Comparison of ENCODE assay signal across 1 cellular context in the genomic region with DNA sequence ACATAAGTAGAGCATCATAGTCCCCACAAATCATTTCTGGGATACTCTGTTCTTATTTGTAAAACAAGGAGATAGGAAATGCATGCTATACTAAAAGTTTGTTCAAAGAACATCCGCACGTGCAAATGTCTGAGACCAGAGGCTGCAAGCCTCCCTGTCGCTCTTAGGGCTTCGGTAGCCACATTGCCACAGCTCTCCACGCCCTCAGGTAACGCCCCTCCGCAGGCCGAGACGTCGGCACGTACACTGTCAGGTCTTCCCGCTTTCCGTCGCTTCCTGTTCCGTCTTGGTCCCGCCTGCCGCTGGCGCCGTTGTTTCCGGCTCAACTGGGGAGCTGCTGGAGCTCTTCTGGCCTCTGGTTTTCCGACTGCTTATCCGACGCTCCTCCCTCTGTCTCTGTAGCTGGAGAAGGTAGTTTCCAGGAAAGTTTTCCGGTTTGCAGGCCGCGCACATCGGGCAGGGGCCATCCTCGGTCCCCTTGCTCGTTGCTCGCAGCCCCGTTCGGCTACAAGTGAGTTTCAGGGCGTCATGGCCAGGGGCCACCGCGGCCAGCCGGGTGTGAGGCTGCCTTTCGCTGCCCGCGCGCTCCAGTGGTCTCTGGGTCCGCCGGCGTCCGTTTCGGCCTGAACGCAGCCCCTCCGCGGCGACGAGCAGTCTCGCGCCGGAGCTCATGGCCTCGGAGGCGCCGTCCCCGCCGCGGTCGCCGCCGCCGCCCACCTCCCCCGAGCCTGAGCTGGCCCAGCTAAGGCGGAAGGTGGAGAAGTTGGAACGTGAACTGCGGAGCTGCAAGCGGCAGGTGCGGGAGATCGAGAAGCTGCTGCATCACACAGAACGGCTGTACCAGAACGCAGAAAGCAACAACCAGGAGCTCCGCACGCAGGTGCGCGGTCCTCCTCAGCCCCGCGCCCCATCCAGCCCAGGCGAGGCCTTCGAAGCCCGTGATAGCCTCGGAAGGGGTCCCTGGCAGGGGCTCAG.
TF ChIP-seq lines count a peak whose summit lies in the region.

A gene with protein sequence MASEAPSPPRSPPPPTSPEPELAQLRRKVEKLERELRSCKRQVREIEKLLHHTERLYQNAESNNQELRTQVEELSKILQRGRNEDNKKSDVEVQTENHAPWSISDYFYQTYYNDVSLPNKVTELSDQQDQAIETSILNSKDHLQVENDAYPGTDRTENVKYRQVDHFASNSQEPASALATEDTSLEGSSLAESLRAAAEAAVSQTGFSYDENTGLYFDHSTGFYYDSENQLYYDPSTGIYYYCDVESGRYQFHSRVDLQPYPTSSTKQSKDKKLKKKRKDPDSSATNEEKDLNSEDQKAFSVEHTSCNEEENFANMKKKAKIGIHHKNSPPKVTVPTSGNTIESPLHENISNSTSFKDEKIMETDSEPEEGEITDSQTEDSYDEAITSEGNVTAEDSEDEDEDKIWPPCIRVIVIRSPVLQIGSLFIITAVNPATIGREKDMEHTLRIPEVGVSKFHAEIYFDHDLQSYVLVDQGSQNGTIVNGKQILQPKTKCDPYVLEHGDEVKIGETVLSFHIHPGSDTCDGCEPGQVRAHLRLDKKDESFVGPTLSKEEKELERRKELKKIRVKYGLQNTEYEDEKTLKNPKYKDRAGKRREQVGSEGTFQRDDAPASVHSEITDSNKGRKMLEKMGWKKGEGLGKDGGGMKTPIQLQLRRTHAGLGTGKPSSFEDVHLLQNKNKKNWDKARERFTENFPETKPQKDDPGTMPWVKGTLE (plus strand): TSS at position 308 of the 975 bp plus-strand sequence. CDS start 363 bp downstream, at position 671.

TF ChIP-seq in GM12878, 131 proteins besides CTCF, POLR2A, EP300 and RAD21 (continued from another document):
- TF ChIP-seq, protein P1, sequence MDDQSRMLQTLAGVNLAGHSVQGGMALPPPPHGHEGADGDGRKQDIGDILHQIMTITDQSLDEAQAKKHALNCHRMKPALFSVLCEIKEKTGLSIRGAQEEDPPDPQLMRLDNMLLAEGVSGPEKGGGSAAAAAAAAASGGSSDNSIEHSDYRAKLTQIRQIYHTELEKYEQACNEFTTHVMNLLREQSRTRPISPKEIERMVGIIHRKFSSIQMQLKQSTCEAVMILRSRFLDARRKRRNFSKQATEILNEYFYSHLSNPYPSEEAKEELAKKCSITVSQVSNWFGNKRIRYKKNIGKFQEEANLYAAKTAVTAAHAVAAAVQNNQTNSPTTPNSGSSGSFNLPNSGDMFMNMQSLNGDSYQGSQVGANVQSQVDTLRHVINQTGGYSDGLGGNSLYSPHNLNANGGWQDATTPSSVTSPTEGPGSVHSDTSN (IDR thresholded peaks at IDR 0.05; ENCODE audit: insufficient replicate concordance, low read depth, low read length) = peak; percentile 50
- TF ChIP-seq EZH2 (IDR thresholded peaks at IDR 0.05; ENCODE audit: borderline replicate concordance, control insufficient read depth, low read depth, low read length) (no peak), CREB1 (IDR thresholded peaks at IDR 0.05; ENCODE audit: low read depth) (peak; percentile 89), CEBPB (IDR thresholded peaks at IDR 0.05; ENCODE audit: borderline replicate concordance in 1 of 2, low read depth in 2 of 2, low read length in 2 of 2) (no peak), FOS (IDR thresholded peaks at IDR 0.05; ENCODE audit: borderline replicate concordance, extremely low read depth, insufficient read length) (no peak), POLR2AphosphoS5 (IDR thresholded peaks at IDR 0.05; ENCODE audit: low read length) (peak; percentile 89), MYB (IDR thresholded peaks at IDR 0.05; ENCODE audit: borderline replicate concordance, low read depth, low read length) (no peak), STAT3 (IDR thresholded peaks at IDR 0.05; ENCODE audit: low read depth, low read length) (no peak), ZSCAN29 (IDR thresholded peaks at IDR 0.05) (no peak), DPF2 (IDR thresholded peaks at IDR 0.05) (0 out of 2 replicates have a peak, but pooled peaks have one; percentile 51), NR2C1 (IDR thresholded peaks at IDR 0.05) (no peak), ZBED1 (IDR thresholded peaks at IDR 0.05; ENCODE audit: borderline replicate concordance) (no peak), MYC (IDR thresholded peaks at IDR 0.05; ENCODE audit: insufficient read depth, insufficient read length, insufficient replicate concordance, low read length, severe bottlenecking) (no peak), CHD4 (IDR thresholded peaks at IDR 0.05) (no peak), WRNIP1 (IDR thresholded peaks at IDR 0.05; ENCODE audit: borderline replicate concordance, low read depth, low read length) (no peak)
- TF ChIP-seq, protein P2, sequence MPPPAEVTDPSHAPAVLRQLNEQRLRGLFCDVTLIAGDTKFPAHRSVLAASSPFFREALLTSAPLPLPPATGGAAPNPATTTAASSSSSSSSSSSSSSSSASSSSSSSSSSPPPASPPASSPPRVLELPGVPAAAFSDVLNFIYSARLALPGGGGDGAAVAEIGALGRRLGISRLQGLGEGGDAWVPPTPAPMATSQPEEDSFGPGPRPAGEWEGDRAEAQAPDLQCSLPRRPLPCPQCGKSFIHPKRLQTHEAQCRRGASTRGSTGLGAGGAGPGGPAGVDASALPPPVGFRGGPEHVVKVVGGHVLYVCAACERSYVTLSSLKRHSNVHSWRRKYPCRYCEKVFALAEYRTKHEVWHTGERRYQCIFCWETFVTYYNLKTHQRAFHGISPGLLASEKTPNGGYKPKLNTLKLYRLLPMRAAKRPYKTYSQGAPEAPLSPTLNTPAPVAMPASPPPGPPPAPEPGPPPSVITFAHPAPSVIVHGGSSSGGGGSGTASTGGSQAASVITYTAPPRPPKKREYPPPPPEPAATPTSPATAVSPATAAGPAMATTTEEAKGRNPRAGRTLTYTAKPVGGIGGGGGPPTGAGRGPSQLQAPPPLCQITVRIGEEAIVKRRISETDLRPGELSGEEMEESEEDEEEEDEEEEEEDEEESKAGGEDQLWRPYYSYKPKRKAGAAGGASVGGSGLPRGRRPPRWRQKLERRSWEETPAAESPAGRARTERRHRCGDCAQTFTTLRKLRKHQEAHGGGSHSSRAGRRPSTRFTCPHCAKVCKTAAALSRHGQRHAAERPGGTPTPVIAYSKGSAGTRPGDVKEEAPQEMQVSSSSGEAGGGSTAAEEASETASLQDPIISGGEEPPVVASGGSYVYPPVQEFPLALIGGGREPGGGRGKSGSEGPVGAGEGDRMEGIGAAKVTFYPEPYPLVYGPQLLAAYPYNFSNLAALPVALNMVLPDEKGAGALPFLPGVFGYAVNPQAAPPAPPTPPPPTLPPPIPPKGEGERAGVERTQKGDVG (CRISPR knock-in tag; IDR thresholded peaks at IDR 0.05) = no peak
- TF ChIP-seq, protein P3, sequence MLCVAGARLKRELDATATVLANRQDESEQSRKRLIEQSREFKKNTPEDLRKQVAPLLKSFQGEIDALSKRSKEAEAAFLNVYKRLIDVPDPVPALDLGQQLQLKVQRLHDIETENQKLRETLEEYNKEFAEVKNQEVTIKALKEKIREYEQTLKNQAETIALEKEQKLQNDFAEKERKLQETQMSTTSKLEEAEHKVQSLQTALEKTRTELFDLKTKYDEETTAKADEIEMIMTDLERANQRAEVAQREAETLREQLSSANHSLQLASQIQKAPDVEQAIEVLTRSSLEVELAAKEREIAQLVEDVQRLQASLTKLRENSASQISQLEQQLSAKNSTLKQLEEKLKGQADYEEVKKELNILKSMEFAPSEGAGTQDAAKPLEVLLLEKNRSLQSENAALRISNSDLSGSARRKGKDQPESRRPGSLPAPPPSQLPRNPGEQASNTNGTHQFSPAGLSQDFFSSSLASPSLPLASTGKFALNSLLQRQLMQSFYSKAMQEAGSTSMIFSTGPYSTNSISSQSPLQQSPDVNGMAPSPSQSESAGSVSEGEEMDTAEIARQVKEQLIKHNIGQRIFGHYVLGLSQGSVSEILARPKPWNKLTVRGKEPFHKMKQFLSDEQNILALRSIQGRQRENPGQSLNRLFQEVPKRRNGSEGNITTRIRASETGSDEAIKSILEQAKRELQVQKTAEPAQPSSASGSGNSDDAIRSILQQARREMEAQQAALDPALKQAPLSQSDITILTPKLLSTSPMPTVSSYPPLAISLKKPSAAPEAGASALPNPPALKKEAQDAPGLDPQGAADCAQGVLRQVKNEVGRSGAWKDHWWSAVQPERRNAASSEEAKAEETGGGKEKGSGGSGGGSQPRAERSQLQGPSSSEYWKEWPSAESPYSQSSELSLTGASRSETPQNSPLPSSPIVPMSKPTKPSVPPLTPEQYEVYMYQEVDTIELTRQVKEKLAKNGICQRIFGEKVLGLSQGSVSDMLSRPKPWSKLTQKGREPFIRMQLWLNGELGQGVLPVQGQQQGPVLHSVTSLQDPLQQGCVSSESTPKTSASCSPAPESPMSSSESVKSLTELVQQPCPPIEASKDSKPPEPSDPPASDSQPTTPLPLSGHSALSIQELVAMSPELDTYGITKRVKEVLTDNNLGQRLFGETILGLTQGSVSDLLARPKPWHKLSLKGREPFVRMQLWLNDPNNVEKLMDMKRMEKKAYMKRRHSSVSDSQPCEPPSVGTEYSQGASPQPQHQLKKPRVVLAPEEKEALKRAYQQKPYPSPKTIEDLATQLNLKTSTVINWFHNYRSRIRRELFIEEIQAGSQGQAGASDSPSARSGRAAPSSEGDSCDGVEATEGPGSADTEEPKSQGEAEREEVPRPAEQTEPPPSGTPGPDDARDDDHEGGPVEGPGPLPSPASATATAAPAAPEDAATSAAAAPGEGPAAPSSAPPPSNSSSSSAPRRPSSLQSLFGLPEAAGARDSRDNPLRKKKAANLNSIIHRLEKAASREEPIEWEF (IDR thresholded peaks at IDR 0.05; ENCODE audit: insufficient replicate concordance, low read depth, low read length) = no peak
- TF ChIP-seq, protein P4, sequence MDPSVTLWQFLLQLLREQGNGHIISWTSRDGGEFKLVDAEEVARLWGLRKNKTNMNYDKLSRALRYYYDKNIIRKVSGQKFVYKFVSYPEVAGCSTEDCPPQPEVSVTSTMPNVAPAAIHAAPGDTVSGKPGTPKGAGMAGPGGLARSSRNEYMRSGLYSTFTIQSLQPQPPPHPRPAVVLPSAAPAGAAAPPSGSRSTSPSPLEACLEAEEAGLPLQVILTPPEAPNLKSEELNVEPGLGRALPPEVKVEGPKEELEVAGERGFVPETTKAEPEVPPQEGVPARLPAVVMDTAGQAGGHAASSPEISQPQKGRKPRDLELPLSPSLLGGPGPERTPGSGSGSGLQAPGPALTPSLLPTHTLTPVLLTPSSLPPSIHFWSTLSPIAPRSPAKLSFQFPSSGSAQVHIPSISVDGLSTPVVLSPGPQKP (IDR thresholded peaks at IDR 0.05; ENCODE audit: low read depth, low read length) = no peak; the same call in 1 of the 2 replicates
- TF ChIP-seq, protein P5, sequence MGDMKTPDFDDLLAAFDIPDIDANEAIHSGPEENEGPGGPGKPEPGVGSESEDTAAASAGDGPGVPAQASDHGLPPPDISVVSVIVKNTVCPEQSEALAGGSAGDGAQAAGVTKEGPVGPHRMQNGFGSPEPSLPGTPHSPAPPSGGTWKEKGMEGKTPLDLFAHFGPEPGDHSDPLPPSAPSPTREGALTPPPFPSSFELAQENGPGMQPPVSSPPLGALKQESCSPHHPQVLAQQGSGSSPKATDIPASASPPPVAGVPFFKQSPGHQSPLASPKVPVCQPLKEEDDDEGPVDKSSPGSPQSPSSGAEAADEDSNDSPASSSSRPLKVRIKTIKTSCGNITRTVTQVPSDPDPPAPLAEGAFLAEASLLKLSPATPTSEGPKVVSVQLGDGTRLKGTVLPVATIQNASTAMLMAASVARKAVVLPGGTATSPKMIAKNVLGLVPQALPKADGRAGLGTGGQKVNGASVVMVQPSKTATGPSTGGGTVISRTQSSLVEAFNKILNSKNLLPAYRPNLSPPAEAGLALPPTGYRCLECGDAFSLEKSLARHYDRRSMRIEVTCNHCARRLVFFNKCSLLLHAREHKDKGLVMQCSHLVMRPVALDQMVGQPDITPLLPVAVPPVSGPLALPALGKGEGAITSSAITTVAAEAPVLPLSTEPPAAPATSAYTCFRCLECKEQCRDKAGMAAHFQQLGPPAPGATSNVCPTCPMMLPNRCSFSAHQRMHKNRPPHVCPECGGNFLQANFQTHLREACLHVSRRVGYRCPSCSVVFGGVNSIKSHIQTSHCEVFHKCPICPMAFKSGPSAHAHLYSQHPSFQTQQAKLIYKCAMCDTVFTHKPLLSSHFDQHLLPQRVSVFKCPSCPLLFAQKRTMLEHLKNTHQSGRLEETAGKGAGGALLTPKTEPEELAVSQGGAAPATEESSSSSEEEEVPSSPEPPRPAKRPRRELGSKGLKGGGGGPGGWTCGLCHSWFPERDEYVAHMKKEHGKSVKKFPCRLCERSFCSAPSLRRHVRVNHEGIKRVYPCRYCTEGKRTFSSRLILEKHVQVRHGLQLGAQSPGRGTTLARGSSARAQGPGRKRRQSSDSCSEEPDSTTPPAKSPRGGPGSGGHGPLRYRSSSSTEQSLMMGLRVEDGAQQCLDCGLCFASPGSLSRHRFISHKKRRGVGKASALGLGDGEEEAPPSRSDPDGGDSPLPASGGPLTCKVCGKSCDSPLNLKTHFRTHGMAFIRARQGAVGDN (IDR thresholded peaks at IDR 0.05) = peak; percentile 85
- TF ChIP-seq, protein P6, sequence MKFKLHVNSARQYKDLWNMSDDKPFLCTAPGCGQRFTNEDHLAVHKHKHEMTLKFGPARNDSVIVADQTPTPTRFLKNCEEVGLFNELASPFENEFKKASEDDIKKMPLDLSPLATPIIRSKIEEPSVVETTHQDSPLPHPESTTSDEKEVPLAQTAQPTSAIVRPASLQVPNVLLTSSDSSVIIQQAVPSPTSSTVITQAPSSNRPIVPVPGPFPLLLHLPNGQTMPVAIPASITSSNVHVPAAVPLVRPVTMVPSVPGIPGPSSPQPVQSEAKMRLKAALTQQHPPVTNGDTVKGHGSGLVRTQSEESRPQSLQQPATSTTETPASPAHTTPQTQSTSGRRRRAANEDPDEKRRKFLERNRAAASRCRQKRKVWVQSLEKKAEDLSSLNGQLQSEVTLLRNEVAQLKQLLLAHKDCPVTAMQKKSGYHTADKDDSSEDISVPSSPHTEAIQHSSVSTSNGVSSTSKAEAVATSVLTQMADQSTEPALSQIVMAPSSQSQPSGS (IDR thresholded peaks at IDR 0.05; ENCODE audit: low read length) = no peak
